In the genomic region with DNA sequence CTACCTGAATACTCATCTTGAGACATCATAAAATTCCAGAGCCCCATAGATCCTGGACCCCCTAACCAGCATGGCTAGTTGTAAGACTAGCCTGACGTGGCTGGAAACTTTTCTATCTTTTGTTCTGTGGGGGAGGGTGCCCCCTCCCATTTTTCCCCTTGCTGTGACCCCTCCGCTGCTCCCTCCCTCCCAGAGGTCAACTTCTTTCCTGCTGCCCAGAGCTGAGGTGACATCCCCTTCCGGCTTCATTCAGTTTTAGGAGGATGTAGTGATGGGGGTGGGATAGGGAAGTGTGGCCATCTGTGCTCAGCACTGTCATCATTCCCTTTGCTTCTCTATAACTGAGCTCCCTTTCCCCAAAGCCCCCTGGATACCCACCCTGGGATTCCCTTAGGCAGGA, we compare ENCODE assay signal across 1 cellular context.
TF ChIP-seq lines count a peak whose summit lies in the region.

No MANE protein-coding gene starts in this region.

TF ChIP-seq in K562, 482 proteins besides CTCF, POLR2A, EP300 and RAD21:
- TF ChIP-seq, protein P1, sequence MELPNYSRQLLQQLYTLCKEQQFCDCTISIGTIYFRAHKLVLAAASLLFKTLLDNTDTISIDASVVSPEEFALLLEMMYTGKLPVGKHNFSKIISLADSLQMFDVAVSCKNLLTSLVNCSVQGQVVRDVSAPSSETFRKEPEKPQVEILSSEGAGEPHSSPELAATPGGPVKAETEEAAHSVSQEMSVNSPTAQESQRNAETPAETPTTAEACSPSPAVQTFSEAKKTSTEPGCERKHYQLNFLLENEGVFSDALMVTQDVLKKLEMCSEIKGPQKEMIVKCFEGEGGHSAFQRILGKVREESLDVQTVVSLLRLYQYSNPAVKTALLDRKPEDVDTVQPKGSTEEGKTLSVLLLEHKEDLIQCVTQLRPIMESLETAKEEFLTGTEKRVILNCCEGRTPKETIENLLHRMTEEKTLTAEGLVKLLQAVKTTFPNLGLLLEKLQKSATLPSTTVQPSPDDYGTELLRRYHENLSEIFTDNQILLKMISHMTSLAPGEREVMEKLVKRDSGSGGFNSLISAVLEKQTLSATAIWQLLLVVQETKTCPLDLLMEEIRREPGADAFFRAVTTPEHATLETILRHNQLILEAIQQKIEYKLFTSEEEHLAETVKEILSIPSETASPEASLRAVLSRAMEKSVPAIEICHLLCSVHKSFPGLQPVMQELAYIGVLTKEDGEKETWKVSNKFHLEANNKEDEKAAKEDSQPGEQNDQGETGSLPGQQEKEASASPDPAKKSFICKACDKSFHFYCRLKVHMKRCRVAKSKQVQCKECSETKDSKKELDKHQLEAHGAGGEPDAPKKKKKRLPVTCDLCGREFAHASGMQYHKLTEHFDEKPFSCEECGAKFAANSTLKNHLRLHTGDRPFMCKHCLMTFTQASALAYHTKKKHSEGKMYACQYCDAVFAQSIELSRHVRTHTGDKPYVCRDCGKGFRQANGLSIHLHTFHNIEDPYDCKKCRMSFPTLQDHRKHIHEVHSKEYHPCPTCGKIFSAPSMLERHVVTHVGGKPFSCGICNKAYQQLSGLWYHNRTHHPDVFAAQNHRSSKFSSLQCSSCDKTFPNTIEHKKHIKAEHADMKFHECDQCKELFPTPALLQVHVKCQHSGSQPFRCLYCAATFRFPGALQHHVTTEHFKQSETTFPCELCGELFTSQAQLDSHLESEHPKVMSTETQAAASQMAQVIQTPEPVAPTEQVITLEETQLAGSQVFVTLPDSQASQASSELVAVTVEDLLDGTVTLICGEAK (IDR thresholded peaks at IDR 0.05): no peak
- TF ChIP-seq, protein P1 (CRISPR knock-in tag; IDR thresholded peaks at IDR 0.05): no peak
- 0 out of 2 replicates have a peak, but pooled peaks have one; percentile 15 for TF ChIP-seq ETV1 (tag; conservative IDR thresholded peaks at IDR 0.05; ENCODE audit: low read depth)
